ENCODE assay signal across 8 cellular contexts in the genomic region with DNA sequence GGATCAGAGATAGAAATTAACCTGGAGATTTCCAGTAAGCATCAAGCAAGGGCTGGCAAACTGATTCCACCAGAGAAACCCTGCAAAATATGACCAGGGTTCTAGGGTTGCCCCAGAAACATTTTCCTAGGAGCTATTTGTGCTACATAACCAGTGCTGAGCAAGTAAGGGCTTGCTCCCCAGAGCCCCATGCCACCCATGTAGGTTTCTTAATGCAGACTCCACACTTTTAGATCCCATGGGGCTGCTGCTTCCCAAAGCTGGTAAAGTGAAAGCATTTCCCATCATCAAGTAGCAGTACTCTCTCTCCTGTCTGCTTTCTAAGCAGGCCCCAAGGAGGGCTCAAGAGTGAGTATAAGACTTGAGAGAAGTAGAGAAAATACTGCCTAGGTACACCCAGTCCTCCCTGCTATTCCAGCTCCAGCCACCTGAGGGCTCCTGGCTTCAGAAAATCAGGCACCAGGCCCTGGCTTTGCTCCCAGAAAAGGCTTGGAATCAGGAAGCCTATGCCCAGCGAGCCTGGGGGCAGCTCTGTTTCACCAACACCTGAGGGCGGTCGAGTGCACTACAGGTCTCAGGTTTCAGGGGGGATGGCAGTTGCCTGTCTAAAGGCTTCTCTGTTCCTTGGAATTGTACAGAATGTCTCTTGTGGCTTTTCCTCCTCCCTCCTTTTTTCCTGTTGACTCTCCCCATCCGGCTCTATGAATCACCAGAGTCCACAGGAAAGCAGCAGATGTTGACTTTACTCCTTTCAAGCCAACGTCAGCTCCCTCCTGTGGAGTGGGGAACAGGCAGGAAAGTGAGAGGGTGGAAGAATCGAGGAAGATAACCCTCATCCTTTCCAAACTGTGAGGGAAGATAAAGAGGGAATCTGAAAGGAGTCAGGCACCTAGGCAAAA. TPM values are rescaled to one million over a fixed set of nuclear protein-coding genes. Genes with fewer than 3 reads are reported as not detected.
A peak's percentile ranks its signal among the peaks of the same experiment; 100 is the strongest.
DNase-seq lines count a peak whose midpoint lies in the region; ATAC-seq and TF ChIP-seq lines count a peak whose summit lies in the region.

No MANE protein-coding gene starts in this region.

- no peak for ATAC-seq in HG02973 (IDR thresholded peaks at IDR 0.05; ENCODE audit: unreplicated experiment)

- TF ChIP-seq CTCF in thyroid gland (IDR thresholded peaks at IDR 0.05) = peak; percentile 87 to 99 (median 97)

- no peaks in the 10 kb centered on the region for H3K27me3 ChIP-seq in thyroid gland

- H3K9me3 ChIP-seq in thyroid gland = no peaks in the 10 kb centered on the region

- DNase-seq in GF-D8 (lab: John Stamatoyannopoulos, UW) (peak; percentile 46), MV-4-11 (lab: John Stamatoyannopoulos, UW) (peak; percentile 55), SK-N-DZ (ENCODE audit: low spot score) (peak; percentile 95), glomerular visceral epithelial cell (ENCODE audit: extremely low spot score) (peak; percentile 100), non-pigmented ciliary epithelial cell (ENCODE audit: low read depth) (peak; percentile 99), thyroid gland (peak; percentile 100)
- peak; percentile 4 for DNase-seq in activated naive CD8-positive, alpha-beta T cell treated with anti-CD3 and anti-CD28 coated beads, Interleukin-2, amount 50 U/mL, for 16 hours (ENCODE audit: low read depth, low spot score)

- H3K4me3 ChIP-seq in thyroid gland (replicated peaks in 1 of 3) = no peak overlapping the region

- intact Hi-C loops in thyroid gland (cut with DNase I) = loop anchor here (5.0 kb wide), 1 partner anchor 120 kb away; no protein-coding TSS in a partner anchor

- H3K27ac ChIP-seq in thyroid gland = peak overlapping the region; percentile 75 to 96 (median 91)

- H3K36me3 ChIP-seq in thyroid gland = no peaks in the 10 kb centered on the region

- peak in 1 of 2 donors; percentile 71 for TF ChIP-seq POLR2A in thyroid gland (IDR thresholded peaks at IDR 0.05)

- H3K4me1 ChIP-seq in thyroid gland = peaks cover 11 to 24% of the 10 kb centered on the region in 2 donors

- WGBS in thyroid gland, 2 donors = 1 to 2% methylated on average over 6 of the region's 6 CpGs

RNA-seq across cellular contexts. Expression of a gene that starts 6.2 kb away (rescaled TPM):
- polyA plus RNA-seq in SK-N-DZ (2014; cell fraction: cytosol; rRNA removed) = 2.5 and 3.1 TPM in 2 replicates
- polyA plus RNA-seq in SK-N-DZ (2014; cell fraction: nucleus; rRNA removed) = 1.9 and 2.2 TPM in 2 replicates
- 1 to 10 TPM in 3 of 4 donors, under 1 TPM in 1; 0.58 to 3.8 (median 1.7) TPM for total RNA-seq in thyroid gland

RNA-seq across cellular contexts. Expression of a gene that starts 18.0 kb away (rescaled TPM):
- 0.36 TPM in 1 of 2 replicates, not detected in the other for polyA plus RNA-seq in SK-N-DZ (2014; cell fraction: cytosol; rRNA removed)
- polyA plus RNA-seq in SK-N-DZ (2014; cell fraction: nucleus; rRNA removed) = 0.37 and 0.51 TPM in 2 replicates
- 1 to 10 TPM; 3.0 to 7.3 (median 5.0) TPM for total RNA-seq in thyroid gland

RNA-seq across cellular contexts. Expression of a gene that starts 26.7 kb away (rescaled TPM):
- polyA plus RNA-seq in SK-N-DZ (2014; cell fraction: cytosol; rRNA removed) = 29.0 and 32.3 TPM in 2 replicates
- 25.1 and 27.1 TPM in 2 replicates for polyA plus RNA-seq in SK-N-DZ (2014; cell fraction: nucleus; rRNA removed)
- 10 to 100 TPM; 30.6 to 42.1 (median 37.3) TPM for total RNA-seq in thyroid gland

RNA-seq across cellular contexts. Expression of a gene that starts 33.0 kb away (rescaled TPM):
- polyA plus RNA-seq in SK-N-DZ (2014; cell fraction: cytosol; rRNA removed) = 7.0 and 10.1 TPM in 2 replicates
- 19.9 and 32.9 TPM in 2 replicates for polyA plus RNA-seq in SK-N-DZ (2014; cell fraction: nucleus; rRNA removed)
- total RNA-seq in thyroid gland = 10 to 100 TPM; 16.9 to 22.8 (median 20.3) TPM

RNA-seq across cellular contexts. Expression of a gene that starts 35.4 kb away (rescaled TPM):
- 326 and 347 TPM in 2 replicates for polyA plus RNA-seq in SK-N-DZ (2014; cell fraction: cytosol; rRNA removed)
- polyA plus RNA-seq in SK-N-DZ (2014; cell fraction: nucleus; rRNA removed) = 219 and 253 TPM in 2 replicates
- total RNA-seq in thyroid gland = 100 to 1,000 TPM; 108 to 143 (median 124) TPM

Comparison
In these comparisons a context has a peak if more than half of its experiments do, and no peak if none do; other contexts are left out.
1. DNase-seq: peak in every context shown above with its lines; median percentile 100 in glomerular visceral epithelial cell; 100 in thyroid gland; 99 in non-pigmented ciliary epithelial cell; 95 in SK-N-DZ; 55 in MV-4-11; 46 in GF-D8; 4 in activated naive CD8-positive, alpha-beta T cell treated with anti-CD3 and anti-CD28 coated beads, Interleukin-2, amount 50 U/mL, for 16 hours.